Comparison of ENCODE assay signal across 35 cellular contexts in the genomic region with DNA sequence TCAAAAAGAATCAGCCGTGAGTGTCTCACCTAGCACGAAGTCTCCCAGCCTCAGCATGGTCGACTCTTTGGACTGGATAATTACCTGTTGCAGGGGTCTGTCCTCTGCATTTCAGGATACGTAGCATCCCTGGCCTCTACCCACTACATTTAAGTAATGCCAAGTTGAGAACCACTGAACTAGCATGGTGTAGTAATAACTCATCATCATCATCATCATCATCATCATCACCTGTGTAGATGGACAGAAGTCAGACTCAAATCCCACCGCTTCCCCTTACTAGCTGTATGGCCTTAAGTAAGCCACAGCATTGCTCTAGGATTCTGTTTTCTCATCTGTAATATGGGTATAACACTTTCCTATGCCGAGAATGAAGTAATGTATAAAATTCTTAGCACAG.
"Had no signal": no experiment of that assay in that cellular context is flagged by ENCODE, and none has a peak within 500 bp of the region (broad histone marks: within the 10 kb centered on the region; RNA-seq: fewer than 3 reads in every experiment).

No MANE protein-coding gene starts in this region.

- H3K4me3 ChIP-seq: MG63 had no signal

- DNase-seq: Karpas-422, Kasumi-1, MG63, MM.1S, MV-4-11, NCI-H1048, NCI-H1092, NCI-H1092 treated with DMSO at 0.1 percent for 48 hours, NCI-H1105, NCI-H1105 treated with DMSO at 0.1 percent for 48 hours, NCI-H1417, NCI-H1417 treated with DMSO at 0.1 percent for 48 hours, NCI-H1436, NCI-H1436 treated with DMSO at 0.1 percent for 48 hours, NCI-H146, NCI-H1694, NCI-H1694 treated with DMSO at 0.1 percent for 48 hours, NCI-H187, NCI-H187 treated with DMSO at 0.1 percent for 48 hours, NCI-H1930, NCI-H2029, NCI-H2029 treated with DMSO at 0.1 percent for 48 hours, NCI-H2081, NCI-H2081 treated with DMSO at 0.1 percent for 48 hours, NCI-H2107, NCI-H2171, NCI-H2171 treated with DMSO at 0.1 percent for 48 hours, NCI-H2227 treated with DMSO at 0.1 percent for 48 hours, NCI-H226, NCI-H345, NCI-H446, NCI-H446 treated with DMSO at 0.1 percent for 48 hours, NCI-H510A, NCI-H510A treated with DMSO at 0.1 percent for 48 hours, NCI-H524 treated with DMSO at 0.1 percent for 48 hours had no signal

- H3K27me3 ChIP-seq: MG63 had no signal

- H3K36me3 ChIP-seq: MG63 had no signal
